ENCODE assay signal across 15 cellular contexts in genomic region chr6:39884696-39885095, GRCh38. TPM values are rescaled to one million over a fixed set of nuclear protein-coding genes. Genes with fewer than 3 reads are reported as not detected.
DNase-seq lines count a peak whose midpoint lies in the region; ATAC-seq, FAIRE-seq and TF ChIP-seq lines count a peak whose summit lies in the region.
"Had no signal": no experiment of that assay in that cellular context is flagged by ENCODE, and none has a peak within 500 bp of the region (broad histone marks: within the 10 kb centered on the region; RNA-seq: fewer than 3 reads in every experiment).

No MANE protein-coding gene starts in this region.

- peak overlapping the region; percentile 55 for H3K27ac ChIP-seq in layer of hippocampus (ENCODE audit: low read depth, low read length)
- H3K27ac ChIP-seq: Peyer's patch had no signal

- H3K4me3 ChIP-seq in choroid plexus epithelial cell (ENCODE audit: low read depth, low read length): no peak overlapping the region
- H3K4me3 ChIP-seq: adrenal gland, lung, Peyer's patch had no signal

- DNase-seq in HT1080 (ENCODE audit: low read depth): peak; percentile 36
- peak; percentile 53 for DNase-seq in choroid plexus epithelial cell (ENCODE audit: low read depth)
- DNase-seq in urothelium cell line (ENCODE audit: low spot score): peak; percentile 37
- DNase-seq in activated CD4-positive, alpha-beta T cell treated with anti-CD3 and anti-CD28 coated beads, Interleukin-2, amount 50 U/mL, for 4 hours: no peak
- DNase-seq in GM20000 (ENCODE audit: low spot score): no peak
- DNase-seq: activated CD8-positive, alpha-beta T cell treated with anti-CD3 and anti-CD28 coated beads, Interleukin-2, amount 10 ng/mL, durations not matched to agents 7 days and 5 days; adrenal gland; DND-41; NCI-H2081; NCI-H748 treated with DMSO at 0.1 percent for 48 hours; nephron progenitor cell; Peyer's patch had no signal

- FAIRE-seq in urothelium cell line (lab: Jason Lieb, UNC): no peak

- ATAC-seq in HG03354 (IDR thresholded peaks at IDR 0.05; ENCODE audit: poor library complexity, severe bottlenecking, unreplicated experiment): no peak
- ATAC-seq: activated CD8-positive, alpha-beta T cell treated with anti-CD3 and anti-CD28 coated beads, Interleukin-2, amount 10 ng/mL, durations not matched to agents 7 days and 5 days had no signal

- H3K27me3 ChIP-seq in layer of hippocampus (ENCODE audit: control insufficient read depth, insufficient read depth, low read length): no peaks in the 10 kb centered on the region
- H3K27me3 ChIP-seq: adrenal gland, Peyer's patch had no signal

- no peak for TF ChIP-seq CTCF in choroid plexus epithelial cell (conservative IDR thresholded peaks at IDR 0.05; ENCODE audit: low read depth, low read length)
- TF ChIP-seq CTCF in GM20000 (IDR thresholded peaks at IDR 0.05; ENCODE audit: extremely low read depth, missing control alignments): no peak

RNA-seq across cellular contexts. Expression of gene MOCS1, which starts 49.6 kb away (rescaled TPM):
- 16.9 and 22.7 TPM in 2 replicates for total RNA-seq in HT1080 (2014; rRNA removed; shearing (Covaris generic))
- polyA plus RNA-seq in HT1080 (2015; cell fraction: cytosol; rRNA removed): 17.8 and 17.9 TPM in 2 replicates
- polyA plus RNA-seq in HT1080 (2015; cell fraction: nucleus; rRNA removed): 18.0 and 19.4 TPM in 2 replicates
- total RNA-seq: activated CD8-positive, alpha-beta T cell treated with anti-CD3 and anti-CD28 coated beads, Interleukin-2, amount 10 ng/mL, durations not matched to agents 7 days and 5 days had no signal

Comparison
In these comparisons a context has a peak if more than half of its experiments do, and no peak if none do; other contexts are left out.
1. DNase-seq: peak in HT1080 (single experiment), choroid plexus epithelial cell (single experiment) and urothelium cell line (single experiment); none in activated CD4-positive, alpha-beta T cell treated with anti-CD3 and anti-CD28 coated beads, Interleukin-2, amount 50 U/mL, for 4 hours (0 of 2) and GM20000 (single experiment).